Comparison of ENCODE assay signal across 22 cellular contexts in genomic region chr10:44891721-44892120, GRCh38. TPM values are rescaled to one million over a fixed set of nuclear protein-coding genes. Genes with fewer than 3 reads are reported as not detected.
"Had no signal": no experiment of that assay in that cellular context is flagged by ENCODE, and none has a peak within 500 bp of the region (broad histone marks: within the 10 kb centered on the region; RNA-seq: fewer than 3 reads in every experiment).

No MANE protein-coding gene starts in this region.

- ATAC-seq: left lung; natural killer cell; psoas muscle; sciatic nerve; stimulated activated naive B cell treated with anti-CD40 and anti-IgM and Interleukin-4, amounts not matched to agents 10 μg/mL and 1 μg/mL and 100 μg/mL, for 72 hours had no signal

- H3K27me3 Mint-ChIP-seq: stimulated activated naive CD8-positive, alpha-beta T cell treated with anti-CD3 and anti-CD28 coated beads, Interleukin-15, Interleukin-2, amounts not matched to agents 100 ng/mL and 50 ng/mL, for 24 hours had no signal

- H3K4me3 Mint-ChIP-seq: naive B cell; natural killer cell; nephron progenitor cell; neural progenitor cell; stimulated activated naive B cell treated with anti-CD40 and anti-IgM and Interleukin-4, amounts not matched to agents 10 μg/mL and 1 μg/mL and 100 μg/mL, for 72 hours; stimulated activated naive CD8-positive, alpha-beta T cell treated with anti-CD3 and anti-CD28 coated beads, Interleukin-15, Interleukin-2, amounts not matched to agents 100 ng/mL and 50 ng/mL, for 24 hours; type B pancreatic cell had no signal

- H3K36me3 Mint-ChIP-seq: naive B cell; natural killer cell; neural progenitor cell; stimulated activated naive B cell treated with anti-CD40 and anti-IgM and Interleukin-4, amounts not matched to agents 10 μg/mL and 1 μg/mL and 100 μg/mL, for 72 hours; type B pancreatic cell had no signal

- H3K27ac Mint-ChIP-seq: natural killer cell; nephron progenitor cell; neural progenitor cell; stimulated activated naive B cell treated with anti-CD40 and anti-IgM and Interleukin-4, amounts not matched to agents 10 μg/mL and 1 μg/mL and 100 μg/mL, for 72 hours; stimulated activated naive CD8-positive, alpha-beta T cell treated with anti-CD3 and anti-CD28 coated beads, Interleukin-15, Interleukin-2, amounts not matched to agents 100 ng/mL and 50 ng/mL, for 24 hours; type B pancreatic cell had no signal

- H3K9me3 Mint-ChIP-seq: naive B cell; natural killer cell; neural progenitor cell; stimulated activated naive B cell treated with anti-CD40 and anti-IgM and Interleukin-4, amounts not matched to agents 10 μg/mL and 1 μg/mL and 100 μg/mL, for 72 hours; stimulated activated naive CD8-positive, alpha-beta T cell treated with anti-CD3 and anti-CD28 coated beads, Interleukin-15, Interleukin-2, amounts not matched to agents 100 ng/mL and 50 ng/mL, for 24 hours; type B pancreatic cell had no signal

- H3K4me1 Mint-ChIP-seq: natural killer cell had no signal

- DNase-seq: hippocampal formation; kidney; left lung; lower lobe of right lung; mammary epithelial cell; mesenchymal stem cell; naive B cell; natural killer cell; nephron progenitor cell; occipital lobe; psoas muscle; stimulated activated CD4-positive, alpha-beta T cell treated with anti-CD3 and anti-CD28 coated beads, Interleukin-12 subunit alpha, Interleukin-12 subunit beta, amount 100 ng/mL, for 4 hours; stimulated activated CD4-positive, alpha-beta T cell treated with anti-CD3 and anti-CD28 coated beads, Interleukin-15, amount 100 ng/mL, for 24 hours; stimulated activated CD4-positive, alpha-beta T cell treated with anti-CD3 and anti-CD28 coated beads, Interleukin-2, amount 100 ng/mL, for 24 hours; stimulated activated CD4-positive, alpha-beta T cell treated with anti-CD3 and anti-CD28 coated beads, Interleukin-4, amount 100 ng/mL, for 1 hour; stimulated activated naive B cell treated with anti-CD40 and anti-IgM and Interleukin-4, amounts not matched to agents 10 μg/mL and 1 μg/mL and 100 μg/mL, for 72 hours; tibial artery; uterus had no signal

RNA-seq across cellular contexts. Expression of gene TMEM72, which starts 19.4 kb away (rescaled TPM):
- polyA plus RNA-seq: mammary epithelial cell, psoas muscle had no signal
